ENCODE assay signal across 1 cellular context in the genomic region with DNA sequence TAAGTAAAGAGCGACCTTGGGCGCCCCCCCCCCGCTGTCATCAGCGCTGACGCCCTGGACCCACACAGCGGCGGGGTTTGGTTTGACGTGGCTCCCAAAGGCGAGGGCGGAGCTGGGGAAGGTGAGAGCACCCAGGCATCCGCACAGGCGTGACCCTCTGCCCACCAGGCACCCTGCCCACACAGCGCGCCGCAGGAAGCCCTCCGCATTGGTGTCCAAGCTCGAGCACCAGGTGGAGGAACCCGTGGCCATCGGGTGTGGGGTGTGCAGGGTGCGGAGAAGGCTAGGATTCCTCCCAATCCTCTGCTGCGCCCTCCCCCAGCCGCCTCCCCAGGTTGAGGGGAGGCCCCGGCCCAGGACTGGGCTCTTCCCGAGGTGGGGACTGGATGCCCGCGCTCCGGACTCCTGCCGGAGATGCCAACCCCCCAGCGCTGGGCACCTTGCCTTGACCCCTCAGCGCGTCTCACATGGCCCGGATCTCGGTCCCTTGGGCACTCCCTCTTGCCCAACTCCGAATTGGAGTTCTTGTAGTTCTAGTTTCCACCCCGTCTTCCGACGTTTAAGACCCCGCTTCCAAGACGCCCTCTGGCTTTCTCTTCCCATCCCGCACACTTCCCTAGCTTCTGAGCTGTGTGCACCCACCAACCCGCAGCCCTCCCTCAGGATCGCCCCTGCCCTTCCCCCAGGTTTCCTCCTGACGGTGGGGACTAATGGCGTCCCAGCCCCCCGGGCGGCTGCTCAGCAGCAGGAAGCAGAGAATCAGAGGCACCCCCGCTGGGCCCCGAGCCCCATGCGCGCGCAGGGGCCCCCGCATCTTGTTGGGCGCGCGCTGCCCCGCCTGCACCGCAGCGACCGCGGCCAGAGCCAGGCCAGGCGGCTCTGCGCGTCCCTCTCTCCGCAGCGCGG.
TF ChIP-seq lines count a peak whose summit lies in the region.

No MANE protein-coding gene starts in this region.

TF ChIP-seq in SK-N-SH, 30 proteins besides CTCF, POLR2A, EP300 and RAD21 (continued from another document):
- no peak for TF ChIP-seq ELF1 (IDR thresholded peaks at IDR 0.05)
- no peak for TF ChIP-seq GABPA (IDR thresholded peaks at IDR 0.05; ENCODE audit: low read depth)
- no peak for TF ChIP-seq RXRA (IDR thresholded peaks at IDR 0.05; ENCODE audit: borderline replicate concordance, low read depth)
- TF ChIP-seq SMC3 (IDR thresholded peaks at IDR 0.05; ENCODE audit: low read depth, low read length) = no peak
